In the genomic region with DNA sequence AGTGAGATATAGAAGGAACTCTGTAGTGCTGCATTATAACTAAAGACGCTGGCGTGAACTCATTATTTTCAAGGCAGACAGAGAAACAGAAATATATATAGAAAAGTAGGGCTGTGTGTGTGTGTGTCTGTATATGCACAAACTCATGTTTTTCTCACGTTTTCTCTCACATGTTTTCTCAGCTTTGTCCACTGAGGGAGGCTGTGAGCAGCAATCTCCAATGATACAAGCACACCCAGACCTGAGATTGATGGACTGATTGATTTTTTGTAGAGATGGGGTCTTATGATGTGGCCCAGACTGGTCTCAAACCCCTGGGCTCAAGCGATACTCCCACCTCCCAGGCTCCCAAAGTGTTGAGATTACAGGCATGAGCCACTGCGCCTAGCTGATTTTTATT, we compare ENCODE assay signal across 1 cellular context.
TF ChIP-seq lines count a peak whose summit lies in the region.

No MANE protein-coding gene starts in this region.

TF ChIP-seq in WTC11, 78 proteins besides CTCF, POLR2A, EP300 and RAD21 (continued from another document):
- TF ChIP-seq, protein P1, sequence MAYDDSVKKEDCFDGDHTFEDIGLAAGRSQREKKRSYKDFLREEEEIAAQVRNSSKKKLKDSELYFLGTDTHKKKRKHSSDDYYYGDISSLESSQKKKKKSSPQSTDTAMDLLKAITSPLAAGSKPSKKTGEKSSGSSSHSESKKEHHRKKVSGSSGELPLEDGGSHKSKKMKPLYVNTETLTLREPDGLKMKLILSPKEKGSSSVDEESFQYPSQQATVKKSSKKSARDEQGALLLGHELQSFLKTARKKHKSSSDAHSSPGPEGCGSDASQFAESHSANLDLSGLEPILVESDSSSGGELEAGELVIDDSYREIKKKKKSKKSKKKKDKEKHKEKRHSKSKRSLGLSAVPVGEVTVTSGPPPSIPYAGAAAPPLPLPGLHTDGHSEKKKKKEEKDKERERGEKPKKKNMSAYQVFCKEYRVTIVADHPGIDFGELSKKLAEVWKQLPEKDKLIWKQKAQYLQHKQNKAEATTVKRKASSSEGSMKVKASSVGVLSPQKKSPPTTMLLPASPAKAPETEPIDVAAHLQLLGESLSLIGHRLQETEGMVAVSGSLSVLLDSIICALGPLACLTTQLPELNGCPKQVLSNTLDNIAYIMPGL (CRISPR knock-in tag; IDR thresholded peaks at IDR 0.05), result no peak
- no peak for TF ChIP-seq TEAD1 (CRISPR knock-in tag; IDR thresholded peaks at IDR 0.05)
- no peak for TF ChIP-seq RORB (CRISPR knock-in tag; IDR thresholded peaks at IDR 0.05)
- no peak for TF ChIP-seq ATF2 (CRISPR knock-in tag; IDR thresholded peaks at IDR 0.05; ENCODE audit: borderline replicate concordance, low read depth)
